ENCODE assay signal across 1 cellular context in the genomic region with DNA sequence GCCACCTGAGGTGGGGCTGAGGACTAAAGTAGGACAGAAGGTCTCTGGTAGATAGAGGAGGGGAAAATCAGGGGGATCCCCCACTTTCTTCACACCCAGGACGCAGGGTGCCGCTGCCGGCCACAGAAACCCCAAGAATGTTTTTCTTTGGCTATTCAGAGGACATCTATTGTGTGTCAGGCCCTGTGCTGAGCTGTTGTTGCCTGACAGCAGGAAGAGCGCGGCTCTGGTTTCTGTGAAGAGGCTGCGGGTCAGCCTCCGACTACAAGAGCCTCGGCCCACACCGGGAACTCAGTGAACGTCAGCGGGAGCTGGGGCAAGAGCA.
TF ChIP-seq lines count a peak whose summit lies in the region.

No MANE protein-coding gene starts in this region.

TF ChIP-seq in GM12878, 131 proteins besides CTCF, POLR2A, EP300 and RAD21 (continued from another document and continues in another):
- no peak for TF ChIP-seq MYC (IDR thresholded peaks at IDR 0.05; ENCODE audit: insufficient read depth, insufficient read length, insufficient replicate concordance, low read length, severe bottlenecking)
- no peak for TF ChIP-seq NR2C1 (IDR thresholded peaks at IDR 0.05)
- TF ChIP-seq, protein P1, sequence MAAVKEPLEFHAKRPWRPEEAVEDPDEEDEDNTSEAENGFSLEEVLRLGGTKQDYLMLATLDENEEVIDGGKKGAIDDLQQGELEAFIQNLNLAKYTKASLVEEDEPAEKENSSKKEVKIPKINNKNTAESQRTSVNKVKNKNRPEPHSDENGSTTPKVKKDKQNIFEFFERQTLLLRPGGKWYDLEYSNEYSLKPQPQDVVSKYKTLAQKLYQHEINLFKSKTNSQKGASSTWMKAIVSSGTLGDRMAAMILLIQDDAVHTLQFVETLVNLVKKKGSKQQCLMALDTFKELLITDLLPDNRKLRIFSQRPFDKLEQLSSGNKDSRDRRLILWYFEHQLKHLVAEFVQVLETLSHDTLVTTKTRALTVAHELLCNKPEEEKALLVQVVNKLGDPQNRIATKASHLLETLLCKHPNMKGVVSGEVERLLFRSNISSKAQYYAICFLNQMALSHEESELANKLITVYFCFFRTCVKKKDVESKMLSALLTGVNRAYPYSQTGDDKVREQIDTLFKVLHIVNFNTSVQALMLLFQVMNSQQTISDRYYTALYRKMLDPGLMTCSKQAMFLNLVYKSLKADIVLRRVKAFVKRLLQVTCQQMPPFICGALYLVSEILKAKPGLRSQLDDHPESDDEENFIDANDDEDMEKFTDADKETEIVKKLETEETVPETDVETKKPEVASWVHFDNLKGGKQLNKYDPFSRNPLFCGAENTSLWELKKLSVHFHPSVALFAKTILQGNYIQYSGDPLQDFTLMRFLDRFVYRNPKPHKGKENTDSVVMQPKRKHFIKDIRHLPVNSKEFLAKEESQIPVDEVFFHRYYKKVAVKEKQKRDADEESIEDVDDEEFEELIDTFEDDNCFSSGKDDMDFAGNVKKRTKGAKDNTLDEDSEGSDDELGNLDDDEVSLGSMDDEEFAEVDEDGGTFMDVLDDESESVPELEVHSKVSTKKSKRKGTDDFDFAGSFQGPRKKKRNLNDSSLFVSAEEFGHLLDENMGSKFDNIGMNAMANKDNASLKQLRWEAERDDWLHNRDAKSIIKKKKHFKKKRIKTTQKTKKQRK (IDR thresholded peaks at IDR 0.05; ENCODE audit: low read depth, low read length), result no peak
- TF ChIP-seq CHD2 (IDR thresholded peaks at IDR 0.05; ENCODE audit: borderline replicate concordance, low read depth, low read length), result peak; percentile 36
- TF ChIP-seq ZNF687 (IDR thresholded peaks at IDR 0.05), result no peak
- TF ChIP-seq, protein P2, sequence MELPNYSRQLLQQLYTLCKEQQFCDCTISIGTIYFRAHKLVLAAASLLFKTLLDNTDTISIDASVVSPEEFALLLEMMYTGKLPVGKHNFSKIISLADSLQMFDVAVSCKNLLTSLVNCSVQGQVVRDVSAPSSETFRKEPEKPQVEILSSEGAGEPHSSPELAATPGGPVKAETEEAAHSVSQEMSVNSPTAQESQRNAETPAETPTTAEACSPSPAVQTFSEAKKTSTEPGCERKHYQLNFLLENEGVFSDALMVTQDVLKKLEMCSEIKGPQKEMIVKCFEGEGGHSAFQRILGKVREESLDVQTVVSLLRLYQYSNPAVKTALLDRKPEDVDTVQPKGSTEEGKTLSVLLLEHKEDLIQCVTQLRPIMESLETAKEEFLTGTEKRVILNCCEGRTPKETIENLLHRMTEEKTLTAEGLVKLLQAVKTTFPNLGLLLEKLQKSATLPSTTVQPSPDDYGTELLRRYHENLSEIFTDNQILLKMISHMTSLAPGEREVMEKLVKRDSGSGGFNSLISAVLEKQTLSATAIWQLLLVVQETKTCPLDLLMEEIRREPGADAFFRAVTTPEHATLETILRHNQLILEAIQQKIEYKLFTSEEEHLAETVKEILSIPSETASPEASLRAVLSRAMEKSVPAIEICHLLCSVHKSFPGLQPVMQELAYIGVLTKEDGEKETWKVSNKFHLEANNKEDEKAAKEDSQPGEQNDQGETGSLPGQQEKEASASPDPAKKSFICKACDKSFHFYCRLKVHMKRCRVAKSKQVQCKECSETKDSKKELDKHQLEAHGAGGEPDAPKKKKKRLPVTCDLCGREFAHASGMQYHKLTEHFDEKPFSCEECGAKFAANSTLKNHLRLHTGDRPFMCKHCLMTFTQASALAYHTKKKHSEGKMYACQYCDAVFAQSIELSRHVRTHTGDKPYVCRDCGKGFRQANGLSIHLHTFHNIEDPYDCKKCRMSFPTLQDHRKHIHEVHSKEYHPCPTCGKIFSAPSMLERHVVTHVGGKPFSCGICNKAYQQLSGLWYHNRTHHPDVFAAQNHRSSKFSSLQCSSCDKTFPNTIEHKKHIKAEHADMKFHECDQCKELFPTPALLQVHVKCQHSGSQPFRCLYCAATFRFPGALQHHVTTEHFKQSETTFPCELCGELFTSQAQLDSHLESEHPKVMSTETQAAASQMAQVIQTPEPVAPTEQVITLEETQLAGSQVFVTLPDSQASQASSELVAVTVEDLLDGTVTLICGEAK (IDR thresholded peaks at IDR 0.05; ENCODE audit: borderline replicate concordance), result no peak
- peak; percentile 79; the same call in 1 of the 2 replicates for TF ChIP-seq FOXM1 (IDR thresholded peaks at IDR 0.05; ENCODE audit: low read depth, low read length)
- TF ChIP-seq CEBPB (IDR thresholded peaks at IDR 0.05; ENCODE audit: borderline replicate concordance in 1 of 2, low read depth in 2 of 2, low read length in 2 of 2), result no peak
- no peak for TF ChIP-seq ZNF274 (IDR thresholded peaks at IDR 0.05; ENCODE audit: insufficient read depth, insufficient read length)
- no peak for TF ChIP-seq TCF3 (IDR thresholded peaks at IDR 0.05; ENCODE audit: borderline replicate concordance, insufficient read depth, low read depth, low read length)
- TF ChIP-seq NFYA (IDR thresholded peaks at IDR 0.05; ENCODE audit: borderline replicate concordance, low read depth, low read length), result no peak
- no peak for TF ChIP-seq YBX1 (IDR thresholded peaks at IDR 0.05)
- no peak for TF ChIP-seq POLR2AphosphoS2 (IDR thresholded peaks at IDR 0.05; ENCODE audit: low read depth, low read length)
- no peak for TF ChIP-seq CHD4 (IDR thresholded peaks at IDR 0.05)
- TF ChIP-seq STAT3 (IDR thresholded peaks at IDR 0.05; ENCODE audit: low read depth, low read length), result no peak
- no peak for TF ChIP-seq SREBF2 (IDR thresholded peaks at IDR 0.05; ENCODE audit: low read length)
- no peak for TF ChIP-seq REST (IDR thresholded peaks at IDR 0.05; ENCODE audit: low read depth, low read length)
- TF ChIP-seq MEF2B (IDR thresholded peaks at IDR 0.05; ENCODE audit: partially characterized antibody, poor library complexity, severe bottlenecking), result peak; percentile 60
- no peak; a peak in 1 of 4 replicates for TF ChIP-seq ETV6 (conservative IDR thresholded peaks at IDR 0.05 in 1 of 2, IDR thresholded peaks at IDR 0.05 in 1 of 2; ENCODE audit: borderline replicate concordance in 1 of 2, low read depth in 1 of 2)
- TF ChIP-seq WRNIP1 (IDR thresholded peaks at IDR 0.05; ENCODE audit: borderline replicate concordance, low read depth, low read length), result no peak
- no peak for TF ChIP-seq ZSCAN29 (IDR thresholded peaks at IDR 0.05)
- peak; percentile 51; the same call in 1 of the 2 replicates for TF ChIP-seq BCL11A (IDR thresholded peaks at IDR 0.05; ENCODE audit: low read depth, low read length)
- TF ChIP-seq SMC3 (IDR thresholded peaks at IDR 0.05; ENCODE audit: borderline replicate concordance, low read length), result peak; percentile 24; the same call in 1 of the 2 replicates
- no peak for TF ChIP-seq IKZF1 (conservative IDR thresholded peaks at IDR 0.05)
- TF ChIP-seq BHLHE40 (IDR thresholded peaks at IDR 0.05; ENCODE audit: borderline replicate concordance in 1 of 2, low read depth in 2 of 2, low read length in 1 of 2), result peak; percentile 52 to 58; a peak in 2 of 4 replicates
- TF ChIP-seq SIN3A (IDR thresholded peaks at IDR 0.05; ENCODE audit: low read depth, low read length), result no peak
- TF ChIP-seq ZNF217 (IDR thresholded peaks at IDR 0.05), result 0 out of 2 replicates have a peak, but pooled peaks have one; percentile 25
- TF ChIP-seq TBL1XR1 (IDR thresholded peaks at IDR 0.05; ENCODE audit: low read depth, low read length), result peak; percentile 91
- no peak for TF ChIP-seq SREBF1 (IDR thresholded peaks at IDR 0.05; ENCODE audit: low read length)
- TF ChIP-seq DPF2 (IDR thresholded peaks at IDR 0.05), result no peak
- peak; percentile 82 for TF ChIP-seq RELB (IDR thresholded peaks at IDR 0.05; ENCODE audit: low read depth)
- TF ChIP-seq ATF3 (IDR thresholded peaks at IDR 0.05; ENCODE audit: borderline replicate concordance, extremely low read depth, low read depth, low read length), result no peak
- no peak for TF ChIP-seq HCFC1 (IDR thresholded peaks at IDR 0.05; ENCODE audit: low read length)
- peak; percentile 92 for TF ChIP-seq CBFB (IDR thresholded peaks at IDR 0.05; ENCODE audit: low read depth)
- TF ChIP-seq, protein P3, sequence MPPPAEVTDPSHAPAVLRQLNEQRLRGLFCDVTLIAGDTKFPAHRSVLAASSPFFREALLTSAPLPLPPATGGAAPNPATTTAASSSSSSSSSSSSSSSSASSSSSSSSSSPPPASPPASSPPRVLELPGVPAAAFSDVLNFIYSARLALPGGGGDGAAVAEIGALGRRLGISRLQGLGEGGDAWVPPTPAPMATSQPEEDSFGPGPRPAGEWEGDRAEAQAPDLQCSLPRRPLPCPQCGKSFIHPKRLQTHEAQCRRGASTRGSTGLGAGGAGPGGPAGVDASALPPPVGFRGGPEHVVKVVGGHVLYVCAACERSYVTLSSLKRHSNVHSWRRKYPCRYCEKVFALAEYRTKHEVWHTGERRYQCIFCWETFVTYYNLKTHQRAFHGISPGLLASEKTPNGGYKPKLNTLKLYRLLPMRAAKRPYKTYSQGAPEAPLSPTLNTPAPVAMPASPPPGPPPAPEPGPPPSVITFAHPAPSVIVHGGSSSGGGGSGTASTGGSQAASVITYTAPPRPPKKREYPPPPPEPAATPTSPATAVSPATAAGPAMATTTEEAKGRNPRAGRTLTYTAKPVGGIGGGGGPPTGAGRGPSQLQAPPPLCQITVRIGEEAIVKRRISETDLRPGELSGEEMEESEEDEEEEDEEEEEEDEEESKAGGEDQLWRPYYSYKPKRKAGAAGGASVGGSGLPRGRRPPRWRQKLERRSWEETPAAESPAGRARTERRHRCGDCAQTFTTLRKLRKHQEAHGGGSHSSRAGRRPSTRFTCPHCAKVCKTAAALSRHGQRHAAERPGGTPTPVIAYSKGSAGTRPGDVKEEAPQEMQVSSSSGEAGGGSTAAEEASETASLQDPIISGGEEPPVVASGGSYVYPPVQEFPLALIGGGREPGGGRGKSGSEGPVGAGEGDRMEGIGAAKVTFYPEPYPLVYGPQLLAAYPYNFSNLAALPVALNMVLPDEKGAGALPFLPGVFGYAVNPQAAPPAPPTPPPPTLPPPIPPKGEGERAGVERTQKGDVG (CRISPR knock-in tag; IDR thresholded peaks at IDR 0.05), result no peak
